Comparison of ENCODE assay signal across 13 cellular contexts in the genomic region with DNA sequence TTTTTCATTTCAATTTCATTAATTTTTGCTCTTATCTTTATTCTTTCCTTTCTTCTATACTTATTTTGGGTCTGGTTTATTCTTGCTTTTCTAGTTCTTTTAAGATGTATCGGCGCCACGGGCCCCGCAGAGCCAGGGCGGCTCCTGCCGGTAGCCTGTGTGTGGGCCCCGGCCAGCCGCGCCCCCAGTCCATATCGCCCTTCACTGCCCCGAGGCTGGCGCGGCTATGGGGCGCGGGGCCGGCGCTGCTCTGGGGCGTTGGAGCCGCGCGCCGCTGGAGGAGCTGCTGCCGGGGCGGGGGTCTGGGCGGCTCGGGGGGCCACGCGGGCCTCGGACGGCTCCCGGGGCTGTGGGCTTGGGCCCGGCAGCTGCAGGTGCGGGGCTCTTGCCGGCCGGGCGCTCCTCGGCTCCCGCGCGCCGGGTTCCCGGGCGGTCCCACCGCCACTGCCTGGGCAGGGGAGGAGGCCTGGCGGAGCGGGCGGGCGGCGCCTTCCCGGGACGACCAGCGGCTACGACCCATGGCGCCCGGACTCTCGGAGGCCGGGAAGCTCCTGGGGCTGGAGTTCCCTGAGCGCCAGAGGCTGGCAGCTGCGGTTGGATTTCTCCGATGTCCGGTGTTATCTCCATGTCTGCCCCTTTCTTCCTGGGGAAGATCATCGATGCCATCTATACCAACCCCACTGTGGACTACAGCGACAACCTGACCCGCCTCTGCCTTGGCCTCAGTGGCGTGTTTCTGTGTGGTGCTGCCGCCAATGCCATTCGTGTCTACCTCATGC. TPM values are rescaled to one million over a fixed set of nuclear protein-coding genes. Genes with fewer than 3 reads are reported as not detected.
DNase-seq lines count a peak whose midpoint lies in the region; ATAC-seq and TF ChIP-seq lines count a peak whose summit lies in the region.
"Not testable (repeated sequence)": the region's sequence is repeated elsewhere in the genome, so short reads cannot be mapped to it uniquely, and the experiment has no call there.
"Had no signal": no experiment of that assay in that cellular context is flagged by ENCODE, and none has a peak within 500 bp of the region (broad histone marks: within the 10 kb centered on the region; RNA-seq: fewer than 3 reads in every experiment).

No MANE protein-coding gene starts in this region.

- H3K27me3 Mint-ChIP-seq in WTC11 (ENCODE audit: low read depth): not testable (repeated sequence)
- peaks cover 12% of the 10 kb centered on the region for H3K27me3 Mint-ChIP-seq in nephron (ENCODE audit: low read depth)

- DNase-seq in H7: not testable (repeated sequence)
- peak; percentile 64 for DNase-seq in WTC11 (ENCODE audit: low spot score)
- peak; percentile 17 for DNase-seq in left cardiac atrium
- peak; percentile 71 for DNase-seq in left kidney (ENCODE audit: low read depth, low spot score)
- DNase-seq in spleen: peak; percentile 68

- not testable (repeated sequence) for H3K36me3 Mint-ChIP-seq in WTC11; nephron (ENCODE audit: low read depth)

- H3K9me3 Mint-ChIP-seq in WTC11, nephron: not testable (repeated sequence)

- intact Hi-C loops in left cardiac atrium (cut with DNase I); spleen (cut with DNase I; ENCODE audit: low total_unique reads): not testable (repeated sequence)

- POLR2A ChIA-PET in WTC11 (lab: Charles Lee): not testable (repeated sequence)

- TF ChIP-seq CTCF in WTC11 (IDR thresholded peaks at IDR 0.05); nephron (IDR thresholded peaks at IDR 0.05; ENCODE audit: unreplicated experiment in 3 of 3); spleen (IDR thresholded peaks at IDR 0.05 in 8 of 11, conservative IDR thresholded peaks at IDR 0.05 in 3 of 11): not testable (repeated sequence)

- H3K27me3 ChIP-seq in H7 (ENCODE audit: control insufficient read depth, insufficient read depth, low read length): not testable (repeated sequence)
- peaks cover 11% of the 10 kb centered on the region for H3K27me3 ChIP-seq in ectodermal cell (ENCODE audit: control insufficient read depth, insufficient read depth, low read length, poor library complexity, severe bottlenecking)
- H3K27me3 ChIP-seq in spleen (replicated peaks in 1 of 7): peaks cover 0 to 24% (median 5%) of the 10 kb centered on the region in 7 donors

- H3K4me1 ChIP-seq in ectodermal cell (ENCODE audit: control insufficient read depth, insufficient read depth, low read length); spleen: not testable (repeated sequence)

- not testable (repeated sequence) for TF ChIP-seq POLR2A in spleen (IDR thresholded peaks at IDR 0.05)

- ATAC-seq in WTC11 (peak; percentile 94), left cardiac atrium (peak; percentile 53 to 68)

- WGBS in ectodermal cell, 2 experiments: 39 to 43% methylated on average over 45 of the region's 67 CpGs
- WGBS in spleen, 5 donors: 18 to 38% (median 25%) methylated on average over 27 to 54 of the region's 67 CpGs

- H3K27ac ChIP-seq in ectodermal cell (ENCODE audit: insufficient read depth, low read depth, low read length, poor library complexity, severe bottlenecking); spleen: not testable (repeated sequence)

- H3K4me3 ChIP-seq in H7 (ENCODE audit: insufficient read depth, low read depth, low read length) (peak overlapping the region; percentile 21), ectodermal cell (ENCODE audit: insufficient read depth, low read depth, low read length) (peak overlapping the region; percentile 30)
- not testable (repeated sequence) for H3K4me3 ChIP-seq in spleen

- H3K27ac Mint-ChIP-seq in WTC11, nephron: not testable (repeated sequence)

- not testable (repeated sequence) for H3K9me3 ChIP-seq in ectodermal cell (ENCODE audit: control insufficient read depth, low read length); spleen

- H3K4me1 Mint-ChIP-seq in WTC11, nephron: not testable (repeated sequence)

- CTCF ChIA-PET in WTC11 (lab: Charles Lee): not testable (repeated sequence)

- H3K36me3 ChIP-seq in H7 (replicated peaks; ENCODE audit: control insufficient read depth, insufficient read depth, low read length); ectodermal cell (ENCODE audit: control insufficient read depth, insufficient read depth, low read length); spleen: not testable (repeated sequence)

- H3K4me3 Mint-ChIP-seq in WTC11 (peak overlapping the region; percentile 66), nephron (peak overlapping the region; percentile 19 to 63 (median 46))

RNA-seq across cellular contexts. Expression of gene GOLGA6L1, which starts 43.3 kb away (rescaled TPM):
- total RNA-seq in H7 (2014; rRNA removed; shearing (Covaris generic)): not detected in 2 replicates
- total RNA-seq in WTC11 (2021): not detected in 3 replicates
- polyA plus RNA-seq in ectodermal cell (2013, experiment 1 of 4): not detected
- not detected for polyA plus RNA-seq in ectodermal cell (2013, experiment 2 of 4)
- polyA plus RNA-seq in ectodermal cell (2013, experiment 3 of 4): not detected
- not detected for polyA plus RNA-seq in ectodermal cell (2013, experiment 4 of 4)
- not detected for total RNA-seq in left cardiac atrium
- not detected for total RNA-seq in spleen
- polyA plus RNA-seq in spleen: under 1 TPM in 1 of 3 donors, not detected in 2; 0.02 TPM
- total RNA-seq: CD8-positive, alpha-beta memory T cell; dermis blood vessel endothelial cell; fibroblast of villous mesenchyme; GM12878; left lobe of liver; temporal lobe had no signal
- polyA plus RNA-seq: CD8-positive, alpha-beta memory T cell; GM12878 had no signal
